ENCODE assay signal across 12 cellular contexts in the genomic region with DNA sequence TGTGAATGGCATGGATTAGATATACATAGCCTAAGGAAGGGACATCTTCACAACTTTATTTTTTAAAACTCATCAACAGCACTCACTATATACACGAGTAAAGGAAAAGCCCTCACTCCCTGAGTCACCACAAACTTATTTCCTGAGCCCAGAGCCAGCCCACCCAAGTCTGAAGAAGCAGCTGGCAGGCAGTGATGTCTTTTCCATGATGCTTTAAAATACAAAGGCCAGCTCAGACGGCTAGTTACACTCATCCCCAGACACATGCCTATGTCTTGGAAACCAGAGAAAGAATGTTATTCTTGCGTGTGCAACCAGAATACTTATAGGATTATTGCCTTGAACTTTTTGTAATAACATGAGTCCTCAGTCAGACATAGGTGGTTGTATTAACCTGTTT.
DNase-seq lines count a peak whose midpoint lies in the region; TF ChIP-seq lines count a peak whose summit lies in the region.
"Had no signal": no experiment of that assay in that cellular context is flagged by ENCODE, and none has a peak within 500 bp of the region (broad histone marks: within the 10 kb centered on the region; RNA-seq: fewer than 3 reads in every experiment).

No MANE protein-coding gene starts in this region.

- no peaks in the 10 kb centered on the region for H3K9me3 Mint-ChIP-seq in type B pancreatic cell

- H3K27ac Mint-ChIP-seq in type B pancreatic cell, result no peak overlapping the region

- H3K4me1 Mint-ChIP-seq in type B pancreatic cell (ENCODE audit: unreplicated experiment), result no peaks in the 10 kb centered on the region

- H3K4me3 Mint-ChIP-seq in type B pancreatic cell, result no peak overlapping the region

- no peaks in the 10 kb centered on the region for H3K36me3 ChIP-seq in SJCRH30
- H3K36me3 ChIP-seq: esophagus muscularis mucosa, thoracic aorta had no signal

- POLR2A ChIA-PET in GM10248 (lab: Yijun Ruan, JAX), result no interaction called here

- CTCF ChIA-PET in GM10248 (lab: Yijun Ruan, JAX), result no interaction called here

- peaks cover 39% of the 10 kb centered on the region for H3K4me1 ChIP-seq in SJCRH30

- H3K27me3 ChIP-seq in SJCRH30, result no peaks in the 10 kb centered on the region
- H3K27me3 ChIP-seq: esophagus muscularis mucosa had no signal

- H3K27me3 Mint-ChIP-seq in type B pancreatic cell, result no peaks in the 10 kb centered on the region

- no peak for TF ChIP-seq CTCF in fibroblast of pulmonary artery (IDR thresholded peaks at IDR 0.05; ENCODE audit: low read length, missing control alignments)
- TF ChIP-seq CTCF in type B pancreatic cell (conservative IDR thresholded peaks at IDR 0.05), result no peak
- TF ChIP-seq CTCF in GM10248 (IDR thresholded peaks at IDR 0.05; ENCODE audit: control extremely low read depth, extremely low read depth, low read depth, missing control alignments), result no peak

- no peaks in the 10 kb centered on the region for H3K36me3 Mint-ChIP-seq in type B pancreatic cell

- H3K4me3 ChIP-seq in SJCRH30, result no peak overlapping the region
- H3K4me3 ChIP-seq in fibroblast of pulmonary artery (replicated peaks; ENCODE audit: low read depth, low read length), result no peak overlapping the region
- H3K4me3 ChIP-seq: esophagus muscularis mucosa, thoracic aorta had no signal

- DNase-seq in GM04504 (ENCODE audit: low read depth), result peak; percentile 86
- DNase-seq in SJCRH30, result peak; percentile 66 to 76
- peak; percentile 97 for DNase-seq in fibroblast of pulmonary artery (ENCODE audit: low read depth)
- peak; percentile 67 for DNase-seq in renal cortical epithelial cell (ENCODE audit: low read depth)
- no peak for DNase-seq in type B pancreatic cell (ENCODE audit: extremely low spot score, unreplicated experiment)
- no peak for DNase-seq in COLO668 (lab: John Stamatoyannopoulos, UW; ENCODE audit: unreplicated experiment)
- DNase-seq in GM10248 (ENCODE audit: extremely low spot score), result no peak
- no peak for DNase-seq in stimulated activated CD4-positive, alpha-beta T cell treated with anti-CD3 and anti-CD28 coated beads, Interleukin-2, amount 100 ng/mL, for 24 hours
- DNase-seq: activated naive CD4-positive, alpha-beta T cell treated with anti-CD3 and anti-CD28 coated beads, Interleukin-2, amount 50 U/mL, for 16 hours; stimulated activated CD4-positive, alpha-beta T cell treated with anti-CD3 and anti-CD28 coated beads, Interleukin-1b, Interleukin-23, amount 100 ng/mL, for 48 hours had no signal

- peak overlapping the region; percentile 50 for H3K27ac ChIP-seq in SJCRH30
- H3K27ac ChIP-seq: esophagus muscularis mucosa, thoracic aorta had no signal

- no peaks in the 10 kb centered on the region for H3K9me3 ChIP-seq in SJCRH30 (replicated peaks)
- H3K9me3 ChIP-seq: esophagus muscularis mucosa, thoracic aorta had no signal

Comparison
In these comparisons a context has a peak if more than half of its experiments do, and no peak if none do; other contexts are left out.
1. DNase-seq: peak in GM04504 (single experiment), SJCRH30 (2 of 2), fibroblast of pulmonary artery (single experiment) and renal cortical epithelial cell (single experiment); none in type B pancreatic cell (single experiment), COLO668 (single experiment), GM10248 (single experiment) and stimulated activated CD4-positive, alpha-beta T cell treated with anti-CD3 and anti-CD28 coated beads, Interleukin-2, amount 100 ng/mL, for 24 hours (0 of 2).